Comparison of ENCODE assay signal across 2 cellular contexts in the genomic region with DNA sequence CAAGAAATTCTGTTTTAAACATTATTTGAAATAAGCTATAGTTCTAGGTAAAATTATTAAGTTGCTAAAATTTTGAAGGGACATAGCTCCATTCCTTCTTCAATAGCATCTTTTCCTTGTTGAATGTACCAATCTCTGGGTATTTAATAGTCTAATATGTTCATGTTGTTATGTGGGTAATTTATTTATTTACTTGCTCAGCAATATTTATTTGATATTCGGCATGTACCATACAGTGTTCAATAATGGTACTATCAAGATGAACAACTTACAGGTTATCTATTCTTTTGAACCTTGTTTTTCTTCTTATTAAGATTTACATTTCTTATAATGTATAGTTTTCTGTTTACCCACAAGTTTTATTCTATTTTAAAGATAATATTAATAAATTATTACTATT.
TF ChIP-seq lines count a peak whose summit lies in the region.

No MANE protein-coding gene starts in this region.

TF ChIP-seq in HepG2, 621 proteins besides CTCF, POLR2A, EP300 and RAD21:
- TF ChIP-seq REPIN1 (CRISPR knock-in tag; IDR thresholded peaks at IDR 0.05; ENCODE audit: borderline replicate concordance, low read depth) (no peak), NFYB (CRISPR knock-in tag; IDR thresholded peaks at IDR 0.05) (no peak), MAFF (IDR thresholded peaks at IDR 0.05; ENCODE audit: low read depth, low read length) (peak; percentile 52; the same call in 1 of the 2 replicates), ZNF850 (CRISPR knock-in tag; conservative IDR thresholded peaks at IDR 0.05) (no peak), ZHX1 (CRISPR knock-in tag; IDR thresholded peaks at IDR 0.05; ENCODE audit: low read depth) (no peak), MAFK (conservative IDR thresholded peaks at IDR 0.05 in 1 of 2, IDR thresholded peaks at IDR 0.05 in 1 of 2; ENCODE audit: low read length in 2 of 2) (peak; percentile 17 to 56; a peak in 3 of 4 replicates)
- TF ChIP-seq, protein P1, sequence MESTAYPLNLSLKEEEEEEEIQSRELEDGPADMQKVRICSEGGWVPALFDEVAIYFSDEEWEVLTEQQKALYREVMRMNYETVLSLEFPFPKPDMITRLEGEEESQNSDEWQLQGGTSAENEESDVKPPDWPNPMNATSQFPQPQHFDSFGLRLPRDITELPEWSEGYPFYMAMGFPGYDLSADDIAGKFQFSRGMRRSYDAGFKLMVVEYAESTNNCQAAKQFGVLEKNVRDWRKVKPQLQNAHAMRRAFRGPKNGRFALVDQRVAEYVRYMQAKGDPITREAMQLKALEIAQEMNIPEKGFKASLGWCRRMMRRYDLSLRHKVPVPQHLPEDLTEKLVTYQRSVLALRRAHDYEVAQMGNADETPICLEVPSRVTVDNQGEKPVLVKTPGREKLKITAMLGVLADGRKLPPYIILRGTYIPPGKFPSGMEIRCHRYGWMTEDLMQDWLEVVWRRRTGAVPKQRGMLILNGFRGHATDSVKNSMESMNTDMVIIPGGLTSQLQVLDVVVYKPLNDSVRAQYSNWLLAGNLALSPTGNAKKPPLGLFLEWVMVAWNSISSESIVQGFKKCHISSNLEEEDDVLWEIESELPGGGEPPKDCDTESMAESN (CRISPR knock-in tag; conservative IDR thresholded peaks at IDR 0.05), result no peak
TF ChIP-seq in HepG2: peak in this region for 2.

TF ChIP-seq in IMR-90, 13 proteins besides CTCF, POLR2A, EP300 and RAD21:
- TF ChIP-seq RCOR1 (IDR thresholded peaks at IDR 0.05; ENCODE audit: insufficient replicate concordance, low read length) (no peak), MAFK (IDR thresholded peaks at IDR 0.05; ENCODE audit: low read depth, low read length) (peak; percentile 52)
